ENCODE assay signal across 22 cellular contexts in genomic region chr1:60171793-60172192, GRCh38.
A peak's percentile ranks its signal among the peaks of the same experiment; 100 is the strongest.
DNase-seq lines count a peak whose midpoint lies in the region; ATAC-seq, FAIRE-seq and TF ChIP-seq lines count a peak whose summit lies in the region.
"Had no signal": no experiment of that assay in that cellular context is flagged by ENCODE, and none has a peak within 500 bp of the region (broad histone marks: within the 10 kb centered on the region; RNA-seq: fewer than 3 reads in every experiment).

No MANE protein-coding gene starts in this region.

- no peaks in the 10 kb centered on the region for H3K79me2 ChIP-seq in astrocyte (ENCODE audit: insufficient read depth, low read length)

- peak; percentile 89 for FAIRE-seq in astrocyte (lab: Jason Lieb, UNC)
- FAIRE-seq: A204.1 had no signal

- POLR2A ChIA-PET in AG04449 (lab: Yijun Ruan, JAX) = no interaction called here

- ATAC-seq in HG03025 (IDR thresholded peaks at IDR 0.05; ENCODE audit: low FRiP score, unreplicated experiment) (no peak), omental fat pad (ENCODE audit: low FRiP score) (no peak)

- H3K27me3 ChIP-seq in astrocyte (ENCODE audit: insufficient read depth, low read length) = peaks cover 5% of the 10 kb centered on the region

- H3K4me3 Mint-ChIP-seq in HFFc6 = no peak overlapping the region
- no peak overlapping the region for H3K4me3 Mint-ChIP-seq in astrocyte (ENCODE audit: unreplicated experiment)
- H3K4me3 Mint-ChIP-seq: activated naive CD4-positive, alpha-beta T cell treated with anti-CD3 and anti-CD28 coated beads, Interleukin-2, amount 50 U/mL, for 24 hours; immature natural killer cell; nephron progenitor cell had no signal

- no peak overlapping the region for H2AFZ ChIP-seq in astrocyte (ENCODE audit: low read depth, low read length)

- H3K27me3 Mint-ChIP-seq in HFFc6 (ENCODE audit: insufficient read depth) = peaks cover 8% of the 10 kb centered on the region; the same call in 1 of the 2 replicates
- peaks cover 5% of the 10 kb centered on the region for H3K27me3 Mint-ChIP-seq in astrocyte (ENCODE audit: low read depth, unreplicated experiment)
- H3K27me3 Mint-ChIP-seq: activated naive CD4-positive, alpha-beta T cell treated with anti-CD3 and anti-CD28 coated beads, Interleukin-2, amount 50 U/mL, for 24 hours had no signal

- H3K36me3 ChIP-seq in astrocyte (ENCODE audit: insufficient read depth, low read length) = no peaks in the 10 kb centered on the region

- peaks cover 10% of the 10 kb centered on the region for H3K4me1 ChIP-seq in astrocyte (ENCODE audit: insufficient read depth, low read length)

- no peak overlapping the region for H3K9ac ChIP-seq in astrocyte (ENCODE audit: low read length)

- H3K36me3 Mint-ChIP-seq in HFFc6 (ENCODE audit: low read depth) (no peaks in the 10 kb centered on the region), astrocyte (ENCODE audit: low read depth, unreplicated experiment) (no peaks in the 10 kb centered on the region)
- H3K36me3 Mint-ChIP-seq: activated naive CD4-positive, alpha-beta T cell treated with anti-CD3 and anti-CD28 coated beads, Interleukin-2, amount 50 U/mL, for 24 hours; immature natural killer cell had no signal

- H3K4me2 ChIP-seq in astrocyte (ENCODE audit: low read length) = peak overlapping the region; percentile 20

- 0 out of 2 replicates have a peak overlapping the region, but pooled peaks have one; percentile 16 for H3K27ac Mint-ChIP-seq in HFFc6
- no peak overlapping the region for H3K27ac Mint-ChIP-seq in astrocyte (ENCODE audit: unreplicated experiment)
- H3K27ac Mint-ChIP-seq: activated naive CD4-positive, alpha-beta T cell treated with anti-CD3 and anti-CD28 coated beads, Interleukin-2, amount 50 U/mL, for 24 hours; immature natural killer cell; nephron progenitor cell had no signal

- CTCF ChIA-PET in AG04449 (lab: Yijun Ruan, JAX) = interaction anchor here (0.7 to 2.2 kb wide), 5 partner anchors 9 to 70 kb away, joined by 3 to 10 read pairs (median 4); no protein-coding TSS in a partner anchor

- peaks cover 15% of the 10 kb centered on the region; the same call in 1 of the 2 replicates for H3K9me3 Mint-ChIP-seq in HFFc6
- no peaks in the 10 kb centered on the region for H3K9me3 Mint-ChIP-seq in astrocyte (ENCODE audit: unreplicated experiment)
- H3K9me3 Mint-ChIP-seq: nephron progenitor cell had no signal

- peaks cover 4% of the 10 kb centered on the region for H3K9me3 ChIP-seq in astrocyte (ENCODE audit: insufficient read depth, low read depth, low read length)

- H3K4me3 ChIP-seq in AG04449 (ENCODE audit: low read depth, low read length) = no peak overlapping the region
- no peak overlapping the region for H3K4me3 ChIP-seq in astrocyte (ENCODE audit: insufficient read depth, low read depth, low read length)

- no peaks in the 10 kb centered on the region for H4K20me1 ChIP-seq in astrocyte (ENCODE audit: insufficient read depth, low read length)

- no peak for TF ChIP-seq CTCF in AG04449 (IDR thresholded peaks at IDR 0.05; ENCODE audit: insufficient read depth, low read length, missing control alignments)
- TF ChIP-seq CTCF in HFFc6 (IDR thresholded peaks at IDR 0.05) = no peak
- no peak for TF ChIP-seq CTCF in astrocyte (IDR thresholded peaks at IDR 0.05; ENCODE audit: insufficient read depth, low read depth, low read length)
- no peak for TF ChIP-seq CTCF in omental fat pad (IDR thresholded peaks at IDR 0.05)

- H3K27ac ChIP-seq in astrocyte (ENCODE audit: low read depth, low read length) = no peak overlapping the region

- H3K4me1 Mint-ChIP-seq in HFFc6 (ENCODE audit: low read depth) (peaks cover 42% of the 10 kb centered on the region), astrocyte (ENCODE audit: low read depth, unreplicated experiment) (peaks cover 5% of the 10 kb centered on the region)
- H3K4me1 Mint-ChIP-seq: activated naive CD4-positive, alpha-beta T cell treated with anti-CD3 and anti-CD28 coated beads, Interleukin-2, amount 50 U/mL, for 24 hours; immature natural killer cell; nephron progenitor cell had no signal

- peak; percentile 66 for DNase-seq in AG04449 (ENCODE audit: low read depth, low spot score)
- peak; percentile 78 for DNase-seq in HFFc6
- DNase-seq in astrocyte (ENCODE audit: low read depth) = peak; percentile 93
- DNase-seq in iris pigment epithelial cell (ENCODE audit: low read depth) = peak; percentile 94
- no peak for DNase-seq in amygdala (lab: John Stamatoyannopoulos, UW)
- no peak for DNase-seq in HuH-7.5 (ENCODE audit: low spot score)
- no peak for DNase-seq in omental fat pad (ENCODE audit: low spot score)
- DNase-seq: activated CD4-positive, alpha-beta T cell treated with anti-CD3 and anti-CD28 coated beads for 4 hours; COR-L47; GDM1; immature natural killer cell; KBM-7; NCI-H1417; NCI-H446 treated with DMSO at 0.1 percent for 48 hours; nephron progenitor cell; retina; SHP77 treated with DMSO at 0.1 percent for 48 hours; stimulated activated CD4-positive, alpha-beta T cell treated with anti-CD3 and anti-CD28 coated beads, Interleukin-4, amount 100 ng/mL, for 1 hour; stimulated activated CD8-positive, alpha-beta memory T cell treated with anti-CD3 and anti-CD28 coated beads, Interleukin-4, amount 100 ng/mL, for 48 hours had no signal

Comparison
In these comparisons a context has a peak if more than half of its experiments do, and no peak if none do; other contexts are left out.
1. DNase-seq: peak in AG04449 (single experiment), HFFc6 (single experiment), astrocyte (single experiment) and iris pigment epithelial cell (single experiment); none in amygdala (0 of 56), HuH-7.5 (single experiment) and omental fat pad (single experiment).